1 cellular context compared by ENCODE assay signal in genomic region chr13:101570410-101570809, GRCh38.
TF ChIP-seq lines count a peak whose summit lies in the region.

No MANE protein-coding gene starts in this region.

TF ChIP-seq in neural cell, 6 proteins besides CTCF, POLR2A, EP300 and RAD21 (continued from another document):
- TF ChIP-seq REST (IDR thresholded peaks at IDR 0.05; ENCODE audit: borderline replicate concordance), result no peak
